1 cellular context compared by ENCODE assay signal in genomic region chr17:80720624-80721577, GRCh38.
TF ChIP-seq lines count a peak whose summit lies in the region.

No MANE protein-coding gene starts in this region.

TF ChIP-seq in SK-N-SH treated with all-trans-retinoic acid at 6 μM for 48 hours, 23 proteins besides CTCF, POLR2A, EP300 and RAD21 (continued from another document):
- no peak for TF ChIP-seq CREB5 (CRISPR knock-in tag; IDR thresholded peaks at IDR 0.05; ENCODE audit: low read depth)
- TF ChIP-seq ZFP3 (CRISPR knock-in tag; IDR thresholded peaks at IDR 0.05): no peak
- no peak for TF ChIP-seq POU6F1 (CRISPR knock-in tag; IDR thresholded peaks at IDR 0.05; ENCODE audit: borderline replicate concordance, low read depth)
TF ChIP-seq in SK-N-SH treated with all-trans-retinoic acid at 6 μM for 48 hours: peak in this region for 0.
